Comparison of ENCODE assay signal across 8 cellular contexts in genomic region chr2:139769633-139770032, GRCh38.
"Had no signal": no experiment of that assay in that cellular context is flagged by ENCODE, and none has a peak within 500 bp of the region (broad histone marks: within the 10 kb centered on the region; RNA-seq: fewer than 3 reads in every experiment).

No MANE protein-coding gene starts in this region.

- DNase-seq: GDM1, GF-D8 had no signal

- ATAC-seq: GM12878 had no signal

- FAIRE-seq: G401.6, GM12878, GM12891, GM12892, GM18507, GM19239 had no signal

- H3K4me3 ChIP-seq: GM12878 had no signal
